ENCODE assay signal across 1 cellular context in genomic region chr21:42234026-42234425, GRCh38.
TF ChIP-seq lines count a peak whose summit lies in the region.

No MANE protein-coding gene starts in this region.

TF ChIP-seq in SK-N-SH, 30 proteins besides CTCF, POLR2A, EP300 and RAD21 (continued from another document):
- TF ChIP-seq REST (IDR thresholded peaks at IDR 0.05; ENCODE audit: low read depth, low read length): no peak
- TF ChIP-seq RXRA (IDR thresholded peaks at IDR 0.05; ENCODE audit: borderline replicate concordance, low read depth): no peak
- TF ChIP-seq IRF3 (IDR thresholded peaks at IDR 0.05; ENCODE audit: low read depth, low read length): no peak
- no peak for TF ChIP-seq ZBTB33 (IDR thresholded peaks at IDR 0.05; ENCODE audit: borderline replicate concordance, low read depth)
- TF ChIP-seq NRF1 (IDR thresholded peaks at IDR 0.05; ENCODE audit: low read depth, low read length): no peak
